In the genomic region with DNA sequence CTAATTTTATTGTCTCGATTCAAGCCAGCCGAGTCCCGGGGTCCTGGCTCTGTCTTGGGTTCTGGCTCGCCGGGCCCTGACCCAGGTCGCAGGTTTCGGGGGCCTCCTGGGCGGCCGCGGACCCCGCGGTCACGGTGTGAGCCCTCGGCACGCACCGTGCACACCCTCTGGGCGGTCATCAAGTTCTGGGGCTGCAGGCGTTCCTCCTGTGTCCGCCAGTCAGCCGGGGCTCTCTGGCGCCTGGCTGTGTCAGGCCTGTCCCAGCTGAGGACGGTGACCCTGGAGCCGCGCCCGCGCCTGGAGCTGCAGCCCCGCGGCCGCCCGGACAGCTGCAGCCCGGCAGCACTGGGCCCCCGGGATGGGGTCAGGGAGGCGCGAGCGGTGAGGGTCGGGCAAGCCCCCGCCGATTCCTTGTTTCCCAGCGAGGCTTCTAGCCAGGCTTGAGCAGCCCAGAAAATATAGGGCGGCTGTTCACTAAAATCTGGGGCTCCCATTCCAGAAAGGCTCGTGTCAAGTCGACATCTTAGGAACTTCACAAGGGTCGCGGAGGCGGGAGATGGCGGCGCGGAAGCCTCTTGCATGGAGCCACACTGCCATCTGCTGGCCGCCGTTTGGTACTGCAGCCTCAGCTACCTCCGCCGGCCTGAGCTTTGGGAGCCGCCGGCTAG, we compare ENCODE assay signal across 1 cellular context.
TF ChIP-seq lines count a peak whose summit lies in the region.

No MANE protein-coding gene starts in this region.

TF ChIP-seq in HepG2, 621 proteins besides CTCF, POLR2A, EP300 and RAD21 (continued from another document and continues in another):
- TF ChIP-seq SMC3 (IDR thresholded peaks at IDR 0.05; ENCODE audit: low read length): peak; percentile 39; the same call in 1 of the 2 replicates
- TF ChIP-seq KAT8 (CRISPR knock-in tag; IDR thresholded peaks at IDR 0.05): peak; percentile 94
- TF ChIP-seq SAP130 (CRISPR knock-in tag; IDR thresholded peaks at IDR 0.05; ENCODE audit: low read depth): peak; percentile 42
- TF ChIP-seq, protein P1, sequence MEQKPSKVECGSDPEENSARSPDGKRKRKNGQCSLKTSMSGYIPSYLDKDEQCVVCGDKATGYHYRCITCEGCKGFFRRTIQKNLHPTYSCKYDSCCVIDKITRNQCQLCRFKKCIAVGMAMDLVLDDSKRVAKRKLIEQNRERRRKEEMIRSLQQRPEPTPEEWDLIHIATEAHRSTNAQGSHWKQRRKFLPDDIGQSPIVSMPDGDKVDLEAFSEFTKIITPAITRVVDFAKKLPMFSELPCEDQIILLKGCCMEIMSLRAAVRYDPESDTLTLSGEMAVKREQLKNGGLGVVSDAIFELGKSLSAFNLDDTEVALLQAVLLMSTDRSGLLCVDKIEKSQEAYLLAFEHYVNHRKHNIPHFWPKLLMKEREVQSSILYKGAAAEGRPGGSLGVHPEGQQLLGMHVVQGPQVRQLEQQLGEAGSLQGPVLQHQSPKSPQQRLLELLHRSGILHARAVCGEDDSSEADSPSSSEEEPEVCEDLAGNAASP (CRISPR knock-in tag; IDR thresholded peaks at IDR 0.05; ENCODE audit: borderline replicate concordance): peak; percentile 43
- TF ChIP-seq NFRKB (IDR thresholded peaks at IDR 0.05): no peak
- TF ChIP-seq, protein P2, sequence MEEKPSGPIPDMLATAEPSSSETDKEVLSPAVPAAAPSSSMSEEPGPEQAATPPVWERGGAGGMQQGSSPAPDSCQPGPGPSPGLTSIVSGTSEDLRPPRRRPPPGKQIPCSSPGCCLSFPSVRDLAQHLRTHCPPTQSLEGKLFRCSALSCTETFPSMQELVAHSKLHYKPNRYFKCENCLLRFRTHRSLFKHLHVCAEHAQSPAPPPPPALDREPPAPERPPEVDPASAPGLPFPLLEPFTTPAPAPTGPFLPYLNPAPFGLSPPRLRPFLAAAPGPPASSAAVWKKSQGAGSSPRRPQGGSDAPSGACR (CRISPR knock-in tag; IDR thresholded peaks at IDR 0.05): 0 out of 2 replicates have a peak, but pooled peaks have one; percentile 36
- TF ChIP-seq, protein P3, sequence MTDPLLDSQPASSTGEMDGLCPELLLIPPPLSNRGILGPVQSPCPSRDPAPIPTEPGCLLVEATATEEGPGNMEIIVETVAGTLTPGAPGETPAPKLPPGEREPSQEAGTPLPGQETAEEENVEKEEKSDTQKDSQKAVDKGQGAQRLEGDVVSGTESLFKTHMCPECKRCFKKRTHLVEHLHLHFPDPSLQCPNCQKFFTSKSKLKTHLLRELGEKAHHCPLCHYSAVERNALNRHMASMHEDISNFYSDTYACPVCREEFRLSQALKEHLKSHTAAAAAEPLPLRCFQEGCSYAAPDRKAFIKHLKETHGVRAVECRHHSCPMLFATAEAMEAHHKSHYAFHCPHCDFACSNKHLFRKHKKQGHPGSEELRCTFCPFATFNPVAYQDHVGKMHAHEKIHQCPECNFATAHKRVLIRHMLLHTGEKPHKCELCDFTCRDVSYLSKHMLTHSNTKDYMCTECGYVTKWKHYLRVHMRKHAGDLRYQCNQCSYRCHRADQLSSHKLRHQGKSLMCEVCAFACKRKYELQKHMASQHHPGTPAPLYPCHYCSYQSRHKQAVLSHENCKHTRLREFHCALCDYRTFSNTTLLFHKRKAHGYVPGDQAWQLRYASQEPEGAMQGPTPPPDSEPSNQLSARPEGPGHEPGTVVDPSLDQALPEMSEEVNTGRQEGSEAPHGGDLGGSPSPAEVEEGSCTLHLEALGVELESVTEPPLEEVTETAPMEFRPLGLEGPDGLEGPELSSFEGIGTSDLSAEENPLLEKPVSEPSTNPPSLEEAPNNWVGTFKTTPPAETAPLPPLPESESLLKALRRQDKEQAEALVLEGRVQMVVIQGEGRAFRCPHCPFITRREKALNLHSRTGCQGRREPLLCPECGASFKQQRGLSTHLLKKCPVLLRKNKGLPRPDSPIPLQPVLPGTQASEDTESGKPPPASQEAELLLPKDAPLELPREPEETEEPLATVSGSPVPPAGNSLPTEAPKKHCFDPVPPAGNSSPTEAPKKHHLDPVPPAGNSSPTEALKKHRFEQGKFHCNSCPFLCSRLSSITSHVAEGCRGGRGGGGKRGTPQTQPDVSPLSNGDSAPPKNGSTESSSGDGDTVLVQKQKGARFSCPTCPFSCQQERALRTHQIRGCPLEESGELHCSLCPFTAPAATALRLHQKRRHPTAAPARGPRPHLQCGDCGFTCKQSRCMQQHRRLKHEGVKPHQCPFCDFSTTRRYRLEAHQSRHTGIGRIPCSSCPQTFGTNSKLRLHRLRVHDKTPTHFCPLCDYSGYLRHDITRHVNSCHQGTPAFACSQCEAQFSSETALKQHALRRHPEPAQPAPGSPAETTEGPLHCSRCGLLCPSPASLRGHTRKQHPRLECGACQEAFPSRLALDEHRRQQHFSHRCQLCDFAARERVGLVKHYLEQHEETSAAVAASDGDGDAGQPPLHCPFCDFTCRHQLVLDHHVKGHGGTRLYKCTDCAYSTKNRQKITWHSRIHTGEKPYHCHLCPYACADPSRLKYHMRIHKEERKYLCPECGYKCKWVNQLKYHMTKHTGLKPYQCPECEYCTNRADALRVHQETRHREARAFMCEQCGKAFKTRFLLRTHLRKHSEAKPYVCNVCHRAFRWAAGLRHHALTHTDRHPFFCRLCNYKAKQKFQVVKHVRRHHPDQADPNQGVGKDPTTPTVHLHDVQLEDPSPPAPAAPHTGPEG (CRISPR knock-in tag; IDR thresholded peaks at IDR 0.05): no peak
- TF ChIP-seq, protein P4, sequence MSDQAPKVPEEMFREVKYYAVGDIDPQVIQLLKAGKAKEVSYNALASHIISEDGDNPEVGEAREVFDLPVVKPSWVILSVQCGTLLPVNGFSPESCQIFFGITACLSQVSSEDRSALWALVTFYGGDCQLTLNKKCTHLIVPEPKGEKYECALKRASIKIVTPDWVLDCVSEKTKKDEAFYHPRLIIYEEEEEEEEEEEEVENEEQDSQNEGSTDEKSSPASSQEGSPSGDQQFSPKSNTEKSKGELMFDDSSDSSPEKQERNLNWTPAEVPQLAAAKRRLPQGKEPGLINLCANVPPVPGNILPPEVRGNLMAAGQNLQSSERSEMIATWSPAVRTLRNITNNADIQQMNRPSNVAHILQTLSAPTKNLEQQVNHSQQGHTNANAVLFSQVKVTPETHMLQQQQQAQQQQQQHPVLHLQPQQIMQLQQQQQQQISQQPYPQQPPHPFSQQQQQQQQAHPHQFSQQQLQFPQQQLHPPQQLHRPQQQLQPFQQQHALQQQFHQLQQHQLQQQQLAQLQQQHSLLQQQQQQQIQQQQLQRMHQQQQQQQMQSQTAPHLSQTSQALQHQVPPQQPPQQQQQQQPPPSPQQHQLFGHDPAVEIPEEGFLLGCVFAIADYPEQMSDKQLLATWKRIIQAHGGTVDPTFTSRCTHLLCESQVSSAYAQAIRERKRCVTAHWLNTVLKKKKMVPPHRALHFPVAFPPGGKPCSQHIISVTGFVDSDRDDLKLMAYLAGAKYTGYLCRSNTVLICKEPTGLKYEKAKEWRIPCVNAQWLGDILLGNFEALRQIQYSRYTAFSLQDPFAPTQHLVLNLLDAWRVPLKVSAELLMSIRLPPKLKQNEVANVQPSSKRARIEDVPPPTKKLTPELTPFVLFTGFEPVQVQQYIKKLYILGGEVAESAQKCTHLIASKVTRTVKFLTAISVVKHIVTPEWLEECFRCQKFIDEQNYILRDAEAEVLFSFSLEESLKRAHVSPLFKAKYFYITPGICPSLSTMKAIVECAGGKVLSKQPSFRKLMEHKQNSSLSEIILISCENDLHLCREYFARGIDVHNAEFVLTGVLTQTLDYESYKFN (CRISPR knock-in tag; conservative IDR thresholded peaks at IDR 0.05): no peak
- TF ChIP-seq JARID2 (CRISPR knock-in tag; IDR thresholded peaks at IDR 0.05; ENCODE audit: insufficient replicate concordance): no peak
- peak; percentile 47; the same call in 1 of the 2 replicates for TF ChIP-seq HOXA3 (CRISPR knock-in tag; IDR thresholded peaks at IDR 0.05)
- no peak for TF ChIP-seq REL (CRISPR knock-in tag; conservative IDR thresholded peaks at IDR 0.05)
- TF ChIP-seq ZMYM2 (CRISPR knock-in tag; IDR thresholded peaks at IDR 0.05): no peak
- no peak for TF ChIP-seq SMAD1 (CRISPR knock-in tag; IDR thresholded peaks at IDR 0.05; ENCODE audit: borderline replicate concordance, low read depth)
- no peak for TF ChIP-seq GTF3A (CRISPR knock-in tag; conservative IDR thresholded peaks at IDR 0.05)
- TF ChIP-seq, protein P5, sequence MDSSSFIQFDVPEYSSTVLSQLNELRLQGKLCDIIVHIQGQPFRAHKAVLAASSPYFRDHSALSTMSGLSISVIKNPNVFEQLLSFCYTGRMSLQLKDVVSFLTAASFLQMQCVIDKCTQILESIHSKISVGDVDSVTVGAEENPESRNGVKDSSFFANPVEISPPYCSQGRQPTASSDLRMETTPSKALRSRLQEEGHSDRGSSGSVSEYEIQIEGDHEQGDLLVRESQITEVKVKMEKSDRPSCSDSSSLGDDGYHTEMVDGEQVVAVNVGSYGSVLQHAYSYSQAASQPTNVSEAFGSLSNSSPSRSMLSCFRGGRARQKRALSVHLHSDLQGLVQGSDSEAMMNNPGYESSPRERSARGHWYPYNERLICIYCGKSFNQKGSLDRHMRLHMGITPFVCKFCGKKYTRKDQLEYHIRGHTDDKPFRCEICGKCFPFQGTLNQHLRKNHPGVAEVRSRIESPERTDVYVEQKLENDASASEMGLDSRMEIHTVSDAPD (CRISPR knock-in tag; IDR thresholded peaks at IDR 0.05): no peak
- TF ChIP-seq U2AF2 (IDR thresholded peaks at IDR 0.05; ENCODE audit: low read depth, low read length): no peak
- TF ChIP-seq SKI (IDR thresholded peaks at IDR 0.05; ENCODE audit: partially characterized antibody): no peak
- TF ChIP-seq, protein P6, sequence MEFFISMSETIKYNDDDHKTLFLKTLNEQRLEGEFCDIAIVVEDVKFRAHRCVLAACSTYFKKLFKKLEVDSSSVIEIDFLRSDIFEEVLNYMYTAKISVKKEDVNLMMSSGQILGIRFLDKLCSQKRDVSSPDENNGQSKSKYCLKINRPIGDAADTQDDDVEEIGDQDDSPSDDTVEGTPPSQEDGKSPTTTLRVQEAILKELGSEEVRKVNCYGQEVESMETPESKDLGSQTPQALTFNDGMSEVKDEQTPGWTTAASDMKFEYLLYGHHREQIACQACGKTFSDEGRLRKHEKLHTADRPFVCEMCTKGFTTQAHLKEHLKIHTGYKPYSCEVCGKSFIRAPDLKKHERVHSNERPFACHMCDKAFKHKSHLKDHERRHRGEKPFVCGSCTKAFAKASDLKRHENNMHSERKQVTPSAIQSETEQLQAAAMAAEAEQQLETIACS (CRISPR knock-in tag; IDR thresholded peaks at IDR 0.05): 0 out of 2 replicates have a peak, but pooled peaks have one; percentile 45
- no peak for TF ChIP-seq SCMH1 (CRISPR knock-in tag; IDR thresholded peaks at IDR 0.05; ENCODE audit: borderline replicate concordance)
- TF ChIP-seq MED8 (CRISPR knock-in tag; IDR thresholded peaks at IDR 0.05; ENCODE audit: insufficient replicate concordance): peak; percentile 42
- TF ChIP-seq ZSCAN25 (CRISPR knock-in tag; IDR thresholded peaks at IDR 0.05): 0 out of 2 replicates have a peak, but pooled peaks have one; percentile 43
- no peak for TF ChIP-seq MTA1 (CRISPR knock-in tag; IDR thresholded peaks at IDR 0.05; ENCODE audit: borderline replicate concordance)
- TF ChIP-seq ZNF543 (CRISPR knock-in tag; IDR thresholded peaks at IDR 0.05): peak; percentile 42; the same call in 1 of the 2 replicates
- no peak for TF ChIP-seq ARHGAP35 (CRISPR knock-in tag; IDR thresholded peaks at IDR 0.05; ENCODE audit: borderline replicate concordance)
- TF ChIP-seq ZNF296 (CRISPR knock-in tag; conservative IDR thresholded peaks at IDR 0.05): no peak
- no peak for TF ChIP-seq THYN1 (CRISPR knock-in tag; IDR thresholded peaks at IDR 0.05; ENCODE audit: borderline replicate concordance, low read depth)
- TF ChIP-seq REPIN1 (CRISPR knock-in tag; IDR thresholded peaks at IDR 0.05; ENCODE audit: borderline replicate concordance, low read depth): 0 out of 2 replicates have a peak, but pooled peaks have one; percentile 43
- TF ChIP-seq NONO (IDR thresholded peaks at IDR 0.05): no peak
- TF ChIP-seq NONO (CRISPR knock-in tag; conservative IDR thresholded peaks at IDR 0.05): 0 out of 2 replicates have a peak, but pooled peaks have one; percentile 16
- peak; percentile 83; the same call in 1 of the 2 replicates for TF ChIP-seq MTF2 (CRISPR knock-in tag; IDR thresholded peaks at IDR 0.05; ENCODE audit: borderline replicate concordance)
- no peak for TF ChIP-seq HMG20A (CRISPR knock-in tag; IDR thresholded peaks at IDR 0.05; ENCODE audit: borderline replicate concordance)
- TF ChIP-seq, protein P7, sequence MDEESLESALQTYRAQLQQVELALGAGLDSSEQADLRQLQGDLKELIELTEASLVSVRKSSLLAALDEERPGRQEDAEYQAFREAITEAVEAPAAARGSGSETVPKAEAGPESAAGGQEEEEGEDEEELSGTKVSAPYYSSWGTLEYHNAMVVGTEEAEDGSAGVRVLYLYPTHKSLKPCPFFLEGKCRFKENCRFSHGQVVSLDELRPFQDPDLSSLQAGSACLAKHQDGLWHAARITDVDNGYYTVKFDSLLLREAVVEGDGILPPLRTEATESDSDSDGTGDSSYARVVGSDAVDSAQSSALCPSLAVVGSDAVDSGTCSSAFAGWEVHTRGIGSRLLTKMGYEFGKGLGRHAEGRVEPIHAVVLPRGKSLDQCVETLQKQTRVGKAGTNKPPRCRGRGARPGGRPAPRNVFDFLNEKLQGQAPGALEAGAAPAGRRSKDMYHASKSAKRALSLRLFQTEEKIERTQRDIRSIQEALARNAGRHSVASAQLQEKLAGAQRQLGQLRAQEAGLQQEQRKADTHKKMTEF (CRISPR knock-in tag; IDR thresholded peaks at IDR 0.05): peak; percentile 49; the same call in 1 of the 2 replicates
- no peak for TF ChIP-seq MAZ (IDR thresholded peaks at IDR 0.05; ENCODE audit: borderline replicate concordance, low read depth, low read length)
- peak; percentile 36; the same call in 1 of the 2 replicates for TF ChIP-seq MAZ (CRISPR knock-in tag; IDR thresholded peaks at IDR 0.05; ENCODE audit: low read depth)
- no peak for TF ChIP-seq KDM1A (CRISPR knock-in tag; IDR thresholded peaks at IDR 0.05)
- TF ChIP-seq CCDC6 (CRISPR knock-in tag; IDR thresholded peaks at IDR 0.05): no peak
- TF ChIP-seq ZNF605 (CRISPR knock-in tag; IDR thresholded peaks at IDR 0.05): peak; percentile 69; the same call in 1 of the 2 replicates
- TF ChIP-seq GABPB1 (CRISPR knock-in tag; IDR thresholded peaks at IDR 0.05): peak; percentile 51; the same call in 1 of the 2 replicates
- peak; percentile 30; the same call in 1 of the 2 replicates for TF ChIP-seq HDAC1 (CRISPR knock-in tag; IDR thresholded peaks at IDR 0.05)
- TF ChIP-seq, protein P8, sequence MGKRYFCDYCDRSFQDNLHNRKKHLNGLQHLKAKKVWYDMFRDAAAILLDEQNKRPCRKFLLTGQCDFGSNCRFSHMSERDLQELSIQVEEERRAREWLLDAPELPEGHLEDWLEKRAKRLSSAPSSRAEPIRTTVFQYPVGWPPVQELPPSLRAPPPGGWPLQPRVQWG (CRISPR knock-in tag; IDR thresholded peaks at IDR 0.05; ENCODE audit: borderline replicate concordance, low read depth): no peak
- TF ChIP-seq, protein P9, sequence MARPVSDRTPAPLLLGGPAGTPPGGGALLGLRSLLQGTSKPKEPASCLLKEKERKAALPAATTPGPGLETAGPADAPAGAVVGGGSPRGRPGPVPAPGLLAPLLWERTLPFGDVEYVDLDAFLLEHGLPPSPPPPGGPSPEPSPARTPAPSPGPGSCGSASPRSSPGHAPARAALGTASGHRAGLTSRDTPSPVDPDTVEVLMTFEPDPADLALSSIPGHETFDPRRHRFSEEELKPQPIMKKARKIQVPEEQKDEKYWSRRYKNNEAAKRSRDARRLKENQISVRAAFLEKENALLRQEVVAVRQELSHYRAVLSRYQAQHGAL (CRISPR knock-in tag; IDR thresholded peaks at IDR 0.05; ENCODE audit: not compliant biosample characterization): no peak
- 0 out of 2 replicates have a peak, but pooled peaks have one; percentile 17 for TF ChIP-seq RARA (CRISPR knock-in tag; IDR thresholded peaks at IDR 0.05)
